18 cellular contexts compared by ENCODE assay signal in the genomic region with DNA sequence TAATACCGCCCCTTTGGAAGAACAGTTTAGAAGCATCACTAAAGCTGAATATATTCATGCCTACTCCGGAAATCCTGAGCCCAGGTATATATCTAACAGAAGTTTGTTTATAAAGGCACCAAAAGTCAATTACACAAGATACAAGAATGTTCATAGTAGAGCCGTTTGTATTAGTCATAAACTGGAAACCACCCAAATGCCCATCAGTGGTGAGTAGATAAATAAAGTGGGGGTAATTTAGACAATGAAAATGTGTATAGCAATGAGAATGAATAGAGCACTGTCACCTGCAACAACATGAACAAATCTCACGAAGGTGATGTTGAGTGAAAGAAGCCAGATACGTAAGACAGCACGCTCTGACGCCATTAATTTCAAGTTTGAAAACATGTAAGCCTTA.
DNase-seq lines count a peak whose midpoint lies in the region; ATAC-seq, FAIRE-seq and TF ChIP-seq lines count a peak whose summit lies in the region.
"Had no signal": no experiment of that assay in that cellular context is flagged by ENCODE, and none has a peak within 500 bp of the region (broad histone marks: within the 10 kb centered on the region; RNA-seq: fewer than 3 reads in every experiment).

No MANE protein-coding gene starts in this region.

- H2AFZ ChIP-seq in HepG2 (ENCODE audit: low read length): no peak overlapping the region

- H3K4me2 ChIP-seq in HepG2 (ENCODE audit: low read depth, low read length): no peak overlapping the region

- no peak overlapping the region for H3K27ac ChIP-seq in HepG2 (ENCODE audit: extremely low read length, insufficient read depth, low read length)
- H3K27ac ChIP-seq: adrenal gland, C4-2B, prostate gland had no signal

- no peak for ATAC-seq in HepG2
- no peak for ATAC-seq in GM21447 (IDR thresholded peaks at IDR 0.05; ENCODE audit: unreplicated experiment)
- ATAC-seq in GM19035 (IDR thresholded peaks at IDR 0.05; ENCODE audit: unreplicated experiment): no peak
- no peak for ATAC-seq in activated T-cell treated with anti-CD3 and anti-CD28 coated beads, Interleukin-2, amount 50 U/mL, for 72 hours (replicated peaks in 1 of 2)
- ATAC-seq: stimulated activated naive B cell treated with anti-CD40 and anti-IgM and Interleukin-4, amounts not matched to agents 10 μg/mL and 1 μg/mL and 100 μg/mL, for 72 hours had no signal

- H3K4me1 Mint-ChIP-seq in Caco-2 (ENCODE audit: low read depth, unreplicated experiment): no peaks in the 10 kb centered on the region
- H3K4me1 Mint-ChIP-seq in activated T-cell treated with anti-CD3 and anti-CD28 coated beads, Interleukin-2, amount 50 U/mL, for 72 hours (ENCODE audit: low read depth): no peaks in the 10 kb centered on the region
- H3K4me1 Mint-ChIP-seq: activated B cell treated with CpG ODN at 0.5 μM for 24 hours; stimulated activated naive B cell treated with anti-CD40 and anti-IgM and Interleukin-4, amounts not matched to agents 10 μg/mL and 1 μg/mL and 100 μg/mL, for 72 hours had no signal

- H3K27ac Mint-ChIP-seq in Caco-2 (ENCODE audit: unreplicated experiment): no peak overlapping the region
- no peak overlapping the region for H3K27ac Mint-ChIP-seq in activated T-cell treated with anti-CD3 and anti-CD28 coated beads, Interleukin-2, amount 50 U/mL, for 72 hours
- H3K27ac Mint-ChIP-seq: activated B cell treated with CpG ODN at 0.5 μM for 24 hours; stimulated activated naive B cell treated with anti-CD40 and anti-IgM and Interleukin-4, amounts not matched to agents 10 μg/mL and 1 μg/mL and 100 μg/mL, for 72 hours had no signal

- no peak overlapping the region for H3K4me3 Mint-ChIP-seq in Caco-2 (ENCODE audit: unreplicated experiment)
- no peak overlapping the region for H3K4me3 Mint-ChIP-seq in activated T-cell treated with anti-CD3 and anti-CD28 coated beads, Interleukin-2, amount 50 U/mL, for 72 hours
- H3K4me3 Mint-ChIP-seq: activated B cell treated with CpG ODN at 0.5 μM for 24 hours; stimulated activated naive B cell treated with anti-CD40 and anti-IgM and Interleukin-4, amounts not matched to agents 10 μg/mL and 1 μg/mL and 100 μg/mL, for 72 hours had no signal

- CTCF ChIA-PET in HepG2 (lab: Yijun Ruan, JAX; ENCODE audit: low intra/inter-chr PET ratio, low total read pairs) (no interaction called here), Caco-2 (lab: Charles Lee) (no interaction called here)

- peaks cover 19% of the 10 kb centered on the region for H3K27me3 Mint-ChIP-seq in Caco-2 (ENCODE audit: insufficient read depth, unreplicated experiment)
- H3K27me3 Mint-ChIP-seq in activated T-cell treated with anti-CD3 and anti-CD28 coated beads, Interleukin-2, amount 50 U/mL, for 72 hours (ENCODE audit: low read depth): peaks cover 39% of the 10 kb centered on the region

- POLR2A ChIA-PET in HepG2 (lab: Yijun Ruan, JAX) (no interaction called here), Caco-2 (lab: Charles Lee) (no interaction called here)

- no peak overlapping the region for H3K9ac ChIP-seq in HepG2 (ENCODE audit: insufficient read depth, low read depth, low read length)

- TF ChIP-seq RAD21 in HepG2 (CRISPR knock-in tag; IDR thresholded peaks at IDR 0.05): no peak

- peaks cover 7% of the 10 kb centered on the region for H3K4me1 ChIP-seq in HepG2 (ENCODE audit: insufficient read depth, low read length)
- no peaks in the 10 kb centered on the region for H3K4me1 ChIP-seq in Caco-2
- H3K4me1 ChIP-seq: adrenal gland, HAP-1, prostate gland had no signal

- DNase-seq in H4 (ENCODE audit: low spot score) (peak; percentile 53), RCC 7860 (ENCODE audit: low spot score) (peak; percentile 58), bronchial epithelial cell (ENCODE audit: low read depth) (peak; percentile 91), HepG2 (ENCODE audit: low spot score) (peak; percentile 18), Caco-2 (no peak)
- DNase-seq in activated T-cell treated with anti-CD3 and anti-CD28 coated beads, Interleukin-2, amount 50 U/mL, for 72 hours: no peak
- DNase-seq: activated B cell treated with CpG ODN at 0.5 μM for 24 hours; activated T-cell treated with anti-CD3 and anti-CD28 coated beads for 4 hours; NCI-H446; Right ventricle myocardium superior; stimulated activated CD4-positive, alpha-beta T cell treated with anti-CD3 and anti-CD28 coated beads, Interleukin-2, amount 100 ng/mL, for 48 hours; stimulated activated naive B cell treated with anti-CD40 and anti-IgM and Interleukin-4, amounts not matched to agents 10 μg/mL and 1 μg/mL and 100 μg/mL, for 72 hours had no signal

- TF ChIP-seq POLR2A in HepG2 (IDR thresholded peaks at IDR 0.05; ENCODE audit: insufficient read depth in 1 of 2, low read depth in 2 of 2, low read length in 2 of 2): no peak

- in situ Hi-C loops in HepG2 (cut with HindIII; ENCODE audit: extremely low pct_ligation_motif_present, low pct_unique_long_range_greater_than_20kb): no loop called here

- H3K27me3 ChIP-seq in bronchial epithelial cell (ENCODE audit: control insufficient read depth, insufficient read depth, low read length) (peaks cover 9% of the 10 kb centered on the region), HepG2 (ENCODE audit: control insufficient read depth in 1 of 2, insufficient read depth in 2 of 2, low read length in 2 of 2) (peaks cover 4 to 19% of the 10 kb centered on the region in 2 experiments; a peak in 4 of 5 replicates), Caco-2 (replicated peaks; ENCODE audit: control insufficient read depth, insufficient read depth, low read length) (no peaks in the 10 kb centered on the region)
- H3K27me3 ChIP-seq: adrenal gland had no signal

- intact Hi-C loops in HepG2 (cut with micrococcal nuclease; ENCODE audit: unreplicated experiment) (no loop called here), Caco-2 (cut with micrococcal nuclease; ENCODE audit: unreplicated experiment) (no loop called here)

- no peaks in the 10 kb centered on the region for H3K79me2 ChIP-seq in HepG2 (ENCODE audit: insufficient read depth, low read length)

- TF ChIP-seq CTCF in bronchial epithelial cell (IDR thresholded peaks at IDR 0.05; ENCODE audit: insufficient read depth, low read length, severe bottlenecking): no peak
- TF ChIP-seq CTCF in HepG2 (CRISPR knock-in tag; IDR thresholded peaks at IDR 0.05): no peak
- no peak for TF ChIP-seq CTCF in Caco-2 (IDR thresholded peaks at IDR 0.05; ENCODE audit: insufficient read depth in 1 of 2, low read depth in 1 of 2, low read length in 1 of 2, severe bottlenecking in 1 of 2, unreplicated experiment in 1 of 2)

- no peak for FAIRE-seq in RCC 7860 (lab: Jason Lieb, UNC)
- FAIRE-seq in bronchial epithelial cell (lab: Jason Lieb, UNC): no peak
- no peak for FAIRE-seq in HepG2 (lab: Jason Lieb, UNC)

- H3K4me3 ChIP-seq in bronchial epithelial cell (ENCODE audit: low read depth, low read length) (no peak overlapping the region), HepG2 (replicated peaks in 1 of 3; ENCODE audit: insufficient read depth in 1 of 3, low read depth in 2 of 3, low read length in 3 of 3) (no peak overlapping the region), Caco-2 (ENCODE audit: low read depth, low read length) (no peak overlapping the region)
- H3K4me3 ChIP-seq: adrenal gland, HAP-1, prostate gland had no signal

- H4K20me1 ChIP-seq in HepG2 (ENCODE audit: insufficient read depth, low read length): no peaks in the 10 kb centered on the region

- no peaks in the 10 kb centered on the region for H3K36me3 Mint-ChIP-seq in Caco-2 (ENCODE audit: insufficient read depth, unreplicated experiment)
- H3K36me3 Mint-ChIP-seq in activated T-cell treated with anti-CD3 and anti-CD28 coated beads, Interleukin-2, amount 50 U/mL, for 72 hours (ENCODE audit: insufficient read depth in 2 of 2): no peaks in the 10 kb centered on the region
- H3K36me3 Mint-ChIP-seq: stimulated activated naive B cell treated with anti-CD40 and anti-IgM and Interleukin-4, amounts not matched to agents 10 μg/mL and 1 μg/mL and 100 μg/mL, for 72 hours had no signal

- BruUV-seq in HepG2 (replicated peaks; lab: Mats Ljungman, UMichigan) (no TSS peak), Caco-2 (replicated peaks; lab: Mats Ljungman, UMichigan) (no TSS peak)

- 28% methylated on average over 7 of the region's 7 CpGs for WGBS in HepG2 (ENCODE audit: low lambda C conversion rate)

- H3K9me3 ChIP-seq in HepG2 (ENCODE audit: low read length) (no peaks in the 10 kb centered on the region), Caco-2 (no peaks in the 10 kb centered on the region)
- H3K9me3 ChIP-seq: adrenal gland, HAP-1, prostate gland had no signal

- H3K36me3 ChIP-seq in bronchial epithelial cell (ENCODE audit: control insufficient read depth, insufficient read depth, low read length): no peaks in the 10 kb centered on the region
- no peaks in the 10 kb centered on the region for H3K36me3 ChIP-seq in HepG2 (replicated peaks in 1 of 2; ENCODE audit: control insufficient read depth in 1 of 2, insufficient read depth in 2 of 2, low read length in 2 of 2)
- no peaks in the 10 kb centered on the region for H3K36me3 ChIP-seq in Caco-2 (ENCODE audit: control insufficient read depth, insufficient read depth, low read length)
- H3K36me3 ChIP-seq: adrenal gland, HAP-1, prostate gland had no signal

- TF ChIP-seq EP300 in HepG2 (IDR thresholded peaks at IDR 0.05; ENCODE audit: low read depth in 2 of 2, low read length in 2 of 2) (no peak), HepG2 (CRISPR knock-in tag; IDR thresholded peaks at IDR 0.05; ENCODE audit: borderline replicate concordance) (no peak)

- H3K9me3 Mint-ChIP-seq in Caco-2 (ENCODE audit: unreplicated experiment): no peaks in the 10 kb centered on the region
- no peaks in the 10 kb centered on the region for H3K9me3 Mint-ChIP-seq in activated T-cell treated with anti-CD3 and anti-CD28 coated beads, Interleukin-2, amount 50 U/mL, for 72 hours
- H3K9me3 Mint-ChIP-seq: activated B cell treated with CpG ODN at 0.5 μM for 24 hours; stimulated activated naive B cell treated with anti-CD40 and anti-IgM and Interleukin-4, amounts not matched to agents 10 μg/mL and 1 μg/mL and 100 μg/mL, for 72 hours had no signal

TF ChIP-seq in HepG2, 621 proteins besides CTCF, POLR2A, EP300 and RAD21 (continues in another document):
- TF ChIP-seq ZNF430 (CRISPR knock-in tag; IDR thresholded peaks at IDR 0.05): no peak
- no peak for TF ChIP-seq CENPT (CRISPR knock-in tag; IDR thresholded peaks at IDR 0.05; ENCODE audit: low read depth)
- TF ChIP-seq, protein P1, sequence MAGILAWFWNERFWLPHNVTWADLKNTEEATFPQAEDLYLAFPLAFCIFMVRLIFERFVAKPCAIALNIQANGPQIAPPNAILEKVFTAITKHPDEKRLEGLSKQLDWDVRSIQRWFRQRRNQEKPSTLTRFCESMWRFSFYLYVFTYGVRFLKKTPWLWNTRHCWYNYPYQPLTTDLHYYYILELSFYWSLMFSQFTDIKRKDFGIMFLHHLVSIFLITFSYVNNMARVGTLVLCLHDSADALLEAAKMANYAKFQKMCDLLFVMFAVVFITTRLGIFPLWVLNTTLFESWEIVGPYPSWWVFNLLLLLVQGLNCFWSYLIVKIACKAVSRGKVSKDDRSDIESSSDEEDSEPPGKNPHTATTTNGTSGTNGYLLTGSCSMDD (CRISPR knock-in tag; IDR thresholded peaks at IDR 0.05): no peak
- no peak for TF ChIP-seq RCOR2 (CRISPR knock-in tag; IDR thresholded peaks at IDR 0.05)
- no peak for TF ChIP-seq ZSCAN22 (CRISPR knock-in tag; IDR thresholded peaks at IDR 0.05)

Comparison
In these comparisons a context has a peak if more than half of its experiments do, and no peak if none do; other contexts are left out.
1. DNase-seq: peak in H4 (single experiment), RCC 7860 (single experiment), bronchial epithelial cell (single experiment) and HepG2 (single experiment); none in Caco-2 (0 of 2) and activated T-cell treated with anti-CD3 and anti-CD28 coated beads, Interleukin-2, amount 50 U/mL, for 72 hours (0 of 2).